In the genomic region with DNA sequence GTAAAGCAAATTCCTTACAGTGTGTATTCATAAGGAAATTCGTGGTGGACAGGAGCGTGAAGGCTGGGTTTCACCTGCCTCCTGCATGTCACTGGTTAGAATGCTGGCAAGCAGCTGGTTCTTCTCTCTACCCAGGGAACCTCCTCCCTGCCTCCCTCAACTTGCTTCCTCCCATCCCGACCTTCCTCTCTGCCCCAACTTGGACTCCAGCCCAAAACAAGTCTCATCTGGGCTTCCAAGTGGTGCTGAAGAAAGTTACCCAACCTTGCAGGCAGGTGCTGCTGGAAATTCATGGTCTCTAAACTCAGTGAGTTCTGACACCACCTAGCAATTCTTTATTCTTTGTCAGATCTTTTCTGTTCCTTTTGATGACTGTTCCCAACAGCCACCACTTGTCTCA, we compare ENCODE assay signal across 24 cellular contexts.
A peak's percentile ranks its signal among the peaks of the same experiment; 100 is the strongest.
DNase-seq lines count a peak whose midpoint lies in the region; ATAC-seq and TF ChIP-seq lines count a peak whose summit lies in the region.
"Had no signal": no experiment of that assay in that cellular context is flagged by ENCODE, and none has a peak within 500 bp of the region (broad histone marks: within the 10 kb centered on the region; RNA-seq: fewer than 3 reads in every experiment).

No MANE protein-coding gene starts in this region.

- intact Hi-C loops in activated CD4-positive, alpha-beta T cell treated with anti-CD3 and anti-CD28 coated beads for 36 hours (cut with DNase I, micrococcal nuclease): no loop called here
- intact Hi-C loops in activated B cell treated with CpG ODN at 0.5 μM for 24 hours (cut with micrococcal nuclease): loop anchor here (5.0 kb wide), 1 partner anchor 418 kb away; the partner anchor contains the start of gene PHLPP1

- no peak overlapping the region for H3K27ac ChIP-seq in CD8-positive, alpha-beta memory T cell (ENCODE audit: low read depth, low read length)
- H3K27ac ChIP-seq: ascending aorta, gastrocnemius medialis, KMS-11, lower lobe of right lung had no signal

- no peak for TF ChIP-seq CTCF in activated B cell treated with CpG ODN at 0.5 μM for 24 hours (IDR thresholded peaks at IDR 0.05)

- no peaks in the 10 kb centered on the region for H3K36me3 ChIP-seq in CD8-positive, alpha-beta memory T cell (ENCODE audit: insufficient read depth, low read length)
- H3K36me3 ChIP-seq: ascending aorta, BE2C, gastrocnemius medialis, lower lobe of right lung had no signal

- no peak for ATAC-seq in activated CD4-positive, alpha-beta T cell treated with anti-CD3 and anti-CD28 coated beads for 36 hours
- no peak for ATAC-seq in activated B cell treated with CpG ODN at 0.5 μM for 24 hours (ENCODE audit: low read depth)
- ATAC-seq in naive thymus-derived CD8-positive, alpha-beta T cell: no peak
- no peak for ATAC-seq in HG03354 (IDR thresholded peaks at IDR 0.05; ENCODE audit: poor library complexity, severe bottlenecking, unreplicated experiment)
- ATAC-seq: activated CD4-positive, CD25-positive, alpha-beta regulatory T cell treated with anti-CD3 and anti-CD28 coated beads, Interleukin-2, amount 50 U/mL, for 24 hours; gastrocnemius medialis; lower lobe of right lung had no signal

- H3K4me3 ChIP-seq in CD8-positive, alpha-beta memory T cell (ENCODE audit: low read length): no peak overlapping the region
- H3K4me3 ChIP-seq: ascending aorta, gastrocnemius medialis, lower lobe of right lung, smooth muscle cell had no signal

- H3K27me3 ChIP-seq in CD8-positive, alpha-beta memory T cell (ENCODE audit: insufficient read depth, low read length, poor library complexity, severe bottlenecking): no peaks in the 10 kb centered on the region
- H3K27me3 ChIP-seq: ascending aorta, BE2C, gastrocnemius medialis had no signal

- DNase-seq in activated CD4-positive, alpha-beta T cell treated with anti-CD3 and anti-CD28 coated beads for 36 hours: no peak
- no peak for DNase-seq in activated CD4-positive, alpha-beta T cell treated with anti-CD3 and anti-CD28 coated beads for 1 hour
- DNase-seq in CD8-positive, alpha-beta memory T cell: no peak
- DNase-seq in activated B cell treated with CpG ODN at 0.5 μM for 24 hours: no peak
- no peak for DNase-seq in naive thymus-derived CD8-positive, alpha-beta T cell
- DNase-seq in stimulated activated naive CD4-positive, alpha-beta T cell treated with Interleukin-2 at 50 U/mL for 16 hours (lab: John Stamatoyannopoulos, UW): no peak
- DNase-seq in stimulated activated CD4-positive, alpha-beta T cell treated with anti-CD3 and anti-CD28 coated beads, Interleukin-4, amount 100 ng/mL, for 24 hours: no peak
- DNase-seq: activated naive CD4-positive, alpha-beta T cell treated with Interleukin-2 at 50 U/mL for 16 hours; BE2C; erythroblast; gastrocnemius medialis; GF-D8; hypothalamus; islet precursor cell; lower lobe of right lung; NCI-H2029; NCI-H510A; nucleus accumbens; stimulated activated CD4-positive, alpha-beta T cell treated with anti-CD3 and anti-CD28 coated beads, Interleukin-4, amount 100 ng/mL, for 1 hour had no signal

- CTCF ChIA-PET in activated CD4-positive, alpha-beta T cell treated with anti-CD3 and anti-CD28 coated beads for 36 hours (lab: Charles Lee): interaction anchor here (0.6 to 2.0 kb wide), 13 partner anchors 12 to 195 kb away, joined by 3 to 11 read pairs (median 4); no protein-coding TSS in a partner anchor
- CTCF ChIA-PET in CD8-positive, alpha-beta memory T cell (lab: Charles Lee): interaction anchor here (1.0 to 7.0 kb wide), 5 partner anchors 8 to 183 kb away, joined by 3 to 50 read pairs (median 3); partner anchors contain the start of gene BCL2
- CTCF ChIA-PET in activated B cell treated with CpG ODN at 0.5 μM for 24 hours (lab: Charles Lee): interaction anchor here (1.5 to 4.6 kb wide), 3 partner anchors 20 to 188 kb away, joined by 7 to 80 read pairs (median 12); partner anchors contain the start of gene BCL2

- H3K36me3 Mint-ChIP-seq in activated CD4-positive, alpha-beta T cell treated with anti-CD3 and anti-CD28 coated beads for 36 hours (ENCODE audit: low read depth): peaks cover 16% of the 10 kb centered on the region
- H3K36me3 Mint-ChIP-seq in CD8-positive, alpha-beta memory T cell: peaks cover 0 to 2% (median 0%) of the 10 kb centered on the region in 3 donors
- H3K36me3 Mint-ChIP-seq in activated B cell treated with CpG ODN at 0.5 μM for 24 hours (ENCODE audit: low read depth): peaks cover 7% of the 10 kb centered on the region
- peaks cover 0 to 3% (median 0%) of the 10 kb centered on the region in 3 donors for H3K36me3 Mint-ChIP-seq in naive thymus-derived CD8-positive, alpha-beta T cell

- POLR2A ChIA-PET in activated CD4-positive, alpha-beta T cell treated with anti-CD3 and anti-CD28 coated beads for 36 hours (lab: Charles Lee): no interaction called here
- POLR2A ChIA-PET in CD8-positive, alpha-beta memory T cell (lab: Charles Lee): no interaction called here
- POLR2A ChIA-PET in activated B cell treated with CpG ODN at 0.5 μM for 24 hours (lab: Charles Lee): interaction anchor here (0.6 to 6.4 kb wide), 2 partner anchors 27 to 183 kb away, joined by 4 to 46 read pairs; partner anchors contain the start of gene BCL2
- POLR2A ChIA-PET in naive thymus-derived CD8-positive, alpha-beta T cell (lab: Charles Lee): interaction anchor here (1.0 kb wide), 1 partner anchor 287 kb away, joined by 3 read pairs; the partner anchor contains the start of gene VPS4B

- H3K4me1 ChIP-seq in CD8-positive, alpha-beta memory T cell (ENCODE audit: insufficient read depth, low read length): peaks cover 53% of the 10 kb centered on the region
- H3K4me1 ChIP-seq: BE2C had no signal

- no peak overlapping the region for H3K4me3 Mint-ChIP-seq in activated CD4-positive, alpha-beta T cell treated with anti-CD3 and anti-CD28 coated beads for 36 hours
- H3K4me3 Mint-ChIP-seq in CD8-positive, alpha-beta memory T cell: no peak overlapping the region
- no peak overlapping the region for H3K4me3 Mint-ChIP-seq in activated B cell treated with CpG ODN at 0.5 μM for 24 hours
- peak overlapping the region in 1 of 10 donors; percentile 18 for H3K4me3 Mint-ChIP-seq in naive thymus-derived CD8-positive, alpha-beta T cell

- H3K9me3 ChIP-seq in CD8-positive, alpha-beta memory T cell (ENCODE audit: low read length): no peaks in the 10 kb centered on the region
- H3K9me3 ChIP-seq: ascending aorta, BE2C, gastrocnemius medialis, lower lobe of right lung had no signal

- H3K9me3 Mint-ChIP-seq in activated CD4-positive, alpha-beta T cell treated with anti-CD3 and anti-CD28 coated beads for 36 hours (ENCODE audit: low read depth): peaks cover under 1% of the 10 kb centered on the region
- H3K9me3 Mint-ChIP-seq in CD8-positive, alpha-beta memory T cell: no peaks in the 10 kb centered on the region
- no peaks in the 10 kb centered on the region for H3K9me3 Mint-ChIP-seq in activated B cell treated with CpG ODN at 0.5 μM for 24 hours
- no peaks in the 10 kb centered on the region for H3K9me3 Mint-ChIP-seq in naive thymus-derived CD8-positive, alpha-beta T cell

- H3K27ac Mint-ChIP-seq in activated CD4-positive, alpha-beta T cell treated with anti-CD3 and anti-CD28 coated beads for 36 hours: peak overlapping the region; percentile 17
- peak overlapping the region; percentile 8 to 97 (median 76) for H3K27ac Mint-ChIP-seq in CD8-positive, alpha-beta memory T cell
- peak overlapping the region; percentile 64 for H3K27ac Mint-ChIP-seq in activated B cell treated with CpG ODN at 0.5 μM for 24 hours
- H3K27ac Mint-ChIP-seq in naive thymus-derived CD8-positive, alpha-beta T cell: peak overlapping the region in 9 of 10 donors; percentile 1 to 91 (median 73)

- H3K27me3 Mint-ChIP-seq in activated CD4-positive, alpha-beta T cell treated with anti-CD3 and anti-CD28 coated beads for 36 hours: no peaks in the 10 kb centered on the region
- H3K27me3 Mint-ChIP-seq in CD8-positive, alpha-beta memory T cell: peaks cover 0 to 2% of the 10 kb centered on the region in 2 donors
- no peaks in the 10 kb centered on the region for H3K27me3 Mint-ChIP-seq in activated B cell treated with CpG ODN at 0.5 μM for 24 hours
- H3K27me3 Mint-ChIP-seq in naive thymus-derived CD8-positive, alpha-beta T cell: no peaks in the 10 kb centered on the region

- H3K4me1 Mint-ChIP-seq in activated CD4-positive, alpha-beta T cell treated with anti-CD3 and anti-CD28 coated beads for 36 hours: peaks cover 59% of the 10 kb centered on the region
- H3K4me1 Mint-ChIP-seq in CD8-positive, alpha-beta memory T cell: peaks cover 57 to 71% (median 69%) of the 10 kb centered on the region in 3 donors
- peaks cover 70% of the 10 kb centered on the region for H3K4me1 Mint-ChIP-seq in activated B cell treated with CpG ODN at 0.5 μM for 24 hours
- H3K4me1 Mint-ChIP-seq in naive thymus-derived CD8-positive, alpha-beta T cell: peaks cover 38 to 69% (median 67%) of the 10 kb centered on the region in 4 donors

Comparison
In these comparisons a context has a peak if more than half of its experiments do, and no peak if none do; other contexts are left out.
1. H3K27ac Mint-ChIP-seq: peak in every context shown above with its lines; median percentile 76 in CD8-positive, alpha-beta memory T cell; 73 in naive thymus-derived CD8-positive, alpha-beta T cell; 64 in activated B cell treated with CpG ODN at 0.5 μM for 24 hours; 17 in activated CD4-positive, alpha-beta T cell treated with anti-CD3 and anti-CD28 coated beads for 36 hours.
2. POLR2A ChIA-PET loops: an anchor here in activated B cell treated with CpG ODN at 0.5 μM for 24 hours (0.6 to 6.4 kb wide) and naive thymus-derived CD8-positive, alpha-beta T cell (1.0 kb wide); none called in activated CD4-positive, alpha-beta T cell treated with anti-CD3 and anti-CD28 coated beads for 36 hours and CD8-positive, alpha-beta memory T cell.